In the genomic region with DNA sequence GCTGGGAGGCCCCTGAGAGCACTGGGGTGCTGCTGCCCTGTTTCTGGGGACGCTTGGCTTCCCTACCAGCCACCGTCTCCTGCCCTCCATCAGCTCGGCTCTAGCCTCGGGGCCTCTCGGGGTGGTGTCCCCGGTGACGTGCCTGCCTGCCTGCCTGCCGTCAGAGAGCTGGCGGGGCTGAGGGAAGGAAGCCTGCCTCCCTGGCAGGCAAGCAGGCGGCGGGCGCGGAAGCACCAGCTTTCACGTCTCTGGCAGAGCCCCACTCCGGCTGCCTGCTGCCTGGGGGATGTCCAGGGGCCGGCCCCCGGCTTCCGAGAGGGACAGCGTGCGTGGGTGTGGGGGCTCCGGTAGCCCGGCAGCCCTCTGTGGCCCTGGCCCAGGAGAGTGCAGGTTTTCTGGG, we compare ENCODE assay signal across 1 cellular context.
TF ChIP-seq lines count a peak whose summit lies in the region.

No MANE protein-coding gene starts in this region.

TF ChIP-seq in SK-N-SH, 30 proteins besides CTCF, POLR2A, EP300 and RAD21:
- TF ChIP-seq SMC3 (IDR thresholded peaks at IDR 0.05; ENCODE audit: low read depth, low read length) (no peak), MXI1 (IDR thresholded peaks at IDR 0.05; ENCODE audit: low read depth, low read length) (peak; percentile 33; the same call in 1 of the 2 replicates), MEF2A (IDR thresholded peaks at IDR 0.05; ENCODE audit: borderline replicate concordance, low read depth) (no peak)
TF ChIP-seq in SK-N-SH: peak in this region for 1.
